In genomic region chr19:58355215-58355796, GRCh38 we compare ENCODE assay signal across 24 cellular contexts. TPM values are rescaled to one million over a fixed set of nuclear protein-coding genes. Genes with fewer than 3 reads are reported as not detected.
DNase-seq lines count a peak whose midpoint lies in the region; ATAC-seq, FAIRE-seq and TF ChIP-seq lines count a peak whose summit lies in the region.
"Had no signal": no experiment of that assay in that cellular context is flagged by ENCODE, and none has a peak within 500 bp of the region (broad histone marks: within the 10 kb centered on the region; RNA-seq: fewer than 3 reads in every experiment).

No MANE protein-coding gene starts in this region.

- peaks cover 5% of the 10 kb centered on the region for H3K27me3 Mint-ChIP-seq in activated T-cell treated with anti-CD3 and anti-CD28 coated beads, Interleukin-2, amount 50 U/mL, for 4 hours (ENCODE audit: low read depth)
- H3K27me3 Mint-ChIP-seq in CD8-positive, alpha-beta T cell (ENCODE audit: low read depth): no peaks in the 10 kb centered on the region
- no peaks in the 10 kb centered on the region for H3K27me3 Mint-ChIP-seq in central memory CD8-positive, alpha-beta T cell
- no peaks in the 10 kb centered on the region for H3K27me3 Mint-ChIP-seq in neural crest cell (ENCODE audit: low read depth)

- ATAC-seq in activated T-cell treated with anti-CD3 and anti-CD28 coated beads, Interleukin-2, amount 50 U/mL, for 4 hours: no peak
- no peak for ATAC-seq in CD8-positive, alpha-beta T cell
- no peak for ATAC-seq in central memory CD8-positive, alpha-beta T cell (replicated peaks; ENCODE audit: extremely low read depth, poor library complexity, severe bottlenecking)
- no peak for ATAC-seq in pancreas
- no peak for ATAC-seq in activated CD4-positive, CD25-positive, alpha-beta regulatory T cell treated with anti-CD3 and anti-CD28 coated beads, Interleukin-2, amount 50 U/mL, for 24 hours
- ATAC-seq: A549, Panc1, sciatic nerve had no signal

- no peaks in the 10 kb centered on the region for H3K36me3 Mint-ChIP-seq in activated T-cell treated with anti-CD3 and anti-CD28 coated beads, Interleukin-2, amount 50 U/mL, for 4 hours (ENCODE audit: insufficient read depth)
- peaks cover 6% of the 10 kb centered on the region for H3K36me3 Mint-ChIP-seq in CD8-positive, alpha-beta T cell
- H3K36me3 Mint-ChIP-seq in central memory CD8-positive, alpha-beta T cell (ENCODE audit: insufficient read depth): peaks cover 4% of the 10 kb centered on the region
- H3K36me3 Mint-ChIP-seq in neural crest cell (ENCODE audit: low read depth): no peaks in the 10 kb centered on the region
- H3K36me3 Mint-ChIP-seq: mesothelial cell of epicardium had no signal

- FAIRE-seq in pancreas (lab: Jason Lieb, UNC): no peak
- FAIRE-seq: A549, HTR-8/SVneo, TTC549 had no signal

- H3K4me1 Mint-ChIP-seq in activated T-cell treated with anti-CD3 and anti-CD28 coated beads, Interleukin-2, amount 50 U/mL, for 4 hours (ENCODE audit: low read depth): peaks cover 26% of the 10 kb centered on the region
- H3K4me1 Mint-ChIP-seq in CD8-positive, alpha-beta T cell (ENCODE audit: low read depth): peaks cover 31% of the 10 kb centered on the region
- no peaks in the 10 kb centered on the region for H3K4me1 Mint-ChIP-seq in central memory CD8-positive, alpha-beta T cell
- H3K4me1 Mint-ChIP-seq in neural crest cell: peaks cover 3% of the 10 kb centered on the region
- H3K4me1 Mint-ChIP-seq: mesothelial cell of epicardium had no signal

- H3K9me3 ChIP-seq in CD8-positive, alpha-beta T cell (ENCODE audit: low read length): no peaks in the 10 kb centered on the region
- H3K9me3 ChIP-seq in pancreas: no peaks in the 10 kb centered on the region
- H3K9me3 ChIP-seq: heart left ventricle, upper lobe of left lung had no signal

- TF ChIP-seq CTCF in CD8-positive, alpha-beta T cell (IDR thresholded peaks at IDR 0.05): no peak
- TF ChIP-seq CTCF in neural crest cell (conservative IDR thresholded peaks at IDR 0.05): no peak
- no peak for TF ChIP-seq CTCF in pancreas (IDR thresholded peaks at IDR 0.05)

- H3K27ac Mint-ChIP-seq in CD8-positive, alpha-beta T cell: peak overlapping the region; percentile 64
- no peak overlapping the region for H3K27ac Mint-ChIP-seq in central memory CD8-positive, alpha-beta T cell (ENCODE audit: low read depth)
- no peak overlapping the region for H3K27ac Mint-ChIP-seq in neural crest cell (ENCODE audit: unreplicated experiment)
- H3K27ac Mint-ChIP-seq: activated T-helper 1 cell treated with anti-CD3 and anti-CD28 coated beads, Interleukin-12 subunit alpha, Interleukin-12 subunit beta, Interleukin-2, Interleukin-4 antibody, amounts not matched to agents 30 ng/mL and 10 ng/mL and 1 ng/mL, durations not matched to agents 14 hours and 24 hours and 36 hours; mesothelial cell of epicardium; nephron progenitor cell had no signal

- H3K27me3 ChIP-seq in CD8-positive, alpha-beta T cell (ENCODE audit: insufficient read depth, low read length): no peaks in the 10 kb centered on the region
- peaks cover 0 to 5% (median 2%) of the 10 kb centered on the region in 4 donors for H3K27me3 ChIP-seq in pancreas

- H3K36me3 ChIP-seq in CD8-positive, alpha-beta T cell (ENCODE audit: insufficient read depth, low read length): no peaks in the 10 kb centered on the region
- H3K36me3 ChIP-seq in pancreas: no peaks in the 10 kb centered on the region
- H3K36me3 ChIP-seq: heart left ventricle had no signal

- no peaks in the 10 kb centered on the region for H3K9me3 Mint-ChIP-seq in activated T-cell treated with anti-CD3 and anti-CD28 coated beads, Interleukin-2, amount 50 U/mL, for 4 hours
- H3K9me3 Mint-ChIP-seq in CD8-positive, alpha-beta T cell: no peaks in the 10 kb centered on the region
- H3K9me3 Mint-ChIP-seq in central memory CD8-positive, alpha-beta T cell: no peaks in the 10 kb centered on the region
- H3K9me3 Mint-ChIP-seq in neural crest cell: no peaks in the 10 kb centered on the region
- H3K9me3 Mint-ChIP-seq: activated T-helper 1 cell treated with anti-CD3 and anti-CD28 coated beads, Interleukin-12 subunit alpha, Interleukin-12 subunit beta, Interleukin-2, Interleukin-4 antibody, amounts not matched to agents 30 ng/mL and 10 ng/mL and 1 ng/mL, durations not matched to agents 14 hours and 24 hours and 36 hours; mesothelial cell of epicardium; nephron progenitor cell had no signal

- H3K27ac ChIP-seq in CD8-positive, alpha-beta T cell (ENCODE audit: low read depth, low read length): no peak overlapping the region
- no peak overlapping the region for H3K27ac ChIP-seq in pancreas
- H3K27ac ChIP-seq: A549, KMS-11, upper lobe of left lung had no signal

- peaks cover 39% of the 10 kb centered on the region for H3K4me1 ChIP-seq in CD8-positive, alpha-beta T cell (ENCODE audit: insufficient read depth, low read length)
- no peaks in the 10 kb centered on the region for H3K4me1 ChIP-seq in pancreas
- H3K4me1 ChIP-seq: A549 had no signal

- CTCF ChIA-PET in CD8-positive, alpha-beta T cell (lab: Charles Lee): interaction anchor here (1.0 kb wide), 1 partner anchor 33 kb away, joined by 3 read pairs; no protein-coding TSS in a partner anchor

- 81 to 91% methylated on average over 10 of the region's 10 CpGs for WGBS in pancreas, 2 donors

- DNase-seq in activated T-cell treated with anti-CD3 and anti-CD28 coated beads, Interleukin-2, amount 50 U/mL, for 4 hours: no peak
- no peak for DNase-seq in activated T-cell treated with anti-CD3 and anti-CD28 coated beads, Interleukin-2, amount 50 U/mL, for 48 hours
- no peak for DNase-seq in CD8-positive, alpha-beta T cell
- DNase-seq in central memory CD8-positive, alpha-beta T cell (ENCODE audit: low spot score in 2 of 2): no peak
- DNase-seq in neural crest cell (ENCODE audit: low read depth, low spot score) (no peak), pancreas (no peak), NCI-H187 treated with DMSO at 0.1 percent for 48 hours (lab: John Stamatoyannopoulos, UW) (no peak)
- DNase-seq: GOT3, heart left ventricle, left cardiac atrium, NCI-H2171, NCI-H510A treated with DMSO at 0.1 percent for 48 hours, nephron progenitor cell, SIG-M5 had no signal

- no peak overlapping the region for H3K4me3 ChIP-seq in CD8-positive, alpha-beta T cell (ENCODE audit: low read depth, low read length)
- H3K4me3 ChIP-seq in pancreas: no peak overlapping the region
- H3K4me3 ChIP-seq: A549 had no signal

- intact Hi-C loops in CD8-positive, alpha-beta T cell (cut with DNase I, micrococcal nuclease): no loop called here
- intact Hi-C loops in pancreas (cut with DNase I): no loop called here

- H3K4me3 Mint-ChIP-seq in activated T-cell treated with anti-CD3 and anti-CD28 coated beads, Interleukin-2, amount 50 U/mL, for 4 hours: peak overlapping the region; percentile 35
- H3K4me3 Mint-ChIP-seq in CD8-positive, alpha-beta T cell: peak overlapping the region; percentile 64
- peak overlapping the region; percentile 16 for H3K4me3 Mint-ChIP-seq in central memory CD8-positive, alpha-beta T cell
- H3K4me3 Mint-ChIP-seq in neural crest cell: peak overlapping the region; percentile 61
- H3K4me3 Mint-ChIP-seq: mesothelial cell of epicardium, nephron progenitor cell had no signal

- POLR2A ChIA-PET in CD8-positive, alpha-beta T cell (lab: Charles Lee): interaction anchor here (0.6 to 4.8 kb wide), 4 partner anchors 8 to 189 kb away, joined by 3 to 38 read pairs (median 4); no protein-coding TSS in a partner anchor

RNA-seq across cellular contexts. Expression of gene A1BG, which starts 2.0 kb away (rescaled TPM):
- total RNA-seq in activated T-cell treated with anti-CD3 and anti-CD28 coated beads, Interleukin-2, amount 50 U/mL, for 4 hours: 10 to 100 TPM in 2 of 3 donors, 1 to 10 TPM in 1; 9.0 to 12.0 (median 11.5) TPM
- total RNA-seq in CD8-positive, alpha-beta T cell: 10 to 100 TPM; 29.3 to 29.9 TPM
- 17.6 and 17.8 TPM in 2 replicates for total RNA-seq in neural crest cell
- 10 to 100 TPM in 1 of 6 donors, 1 to 10 TPM in 5; 3.3 to 10.6 (median 5.9) TPM for total RNA-seq in pancreas
- polyA plus RNA-seq in pancreas: 10 to 100 TPM; 22.3 to 49.0 TPM

RNA-seq across cellular contexts. Expression of gene ZNF497, which starts 7.2 kb away (rescaled TPM):
- under 1 TPM; 0.55 to 0.99 (median 0.98) TPM for total RNA-seq in activated T-cell treated with anti-CD3 and anti-CD28 coated beads, Interleukin-2, amount 50 U/mL, for 4 hours
- 1 to 10 TPM in 1 of 2 experiments, under 1 TPM in 1; 0.79 to 1.2 TPM for total RNA-seq in CD8-positive, alpha-beta T cell
- total RNA-seq in neural crest cell (8.4 and 9.1 TPM in 2 replicates), pancreas (1 to 10 TPM in 5 of 6 donors, under 1 TPM in 1; 0.95 to 2.0 (median 1.4) TPM)
- polyA plus RNA-seq in pancreas: 1 to 10 TPM; 4.7 to 5.3 TPM

RNA-seq across cellular contexts. Expression of gene ZNF837, which starts 25.5 kb away (rescaled TPM):
- 1 to 10 TPM; 1.2 to 2.1 (median 1.8) TPM for total RNA-seq in activated T-cell treated with anti-CD3 and anti-CD28 coated beads, Interleukin-2, amount 50 U/mL, for 4 hours
- 1 to 10 TPM; 1.2 to 1.3 TPM for total RNA-seq in CD8-positive, alpha-beta T cell
- total RNA-seq in neural crest cell: 4.5 and 5.0 TPM in 2 replicates
- 1 to 10 TPM; 1.1 to 1.9 (median 1.7) TPM for total RNA-seq in pancreas
- 1 to 10 TPM; 3.1 to 3.8 TPM for polyA plus RNA-seq in pancreas

RNA-seq across cellular contexts. Expression of gene ZSCAN22, which starts 28.5 kb away (rescaled TPM):
- 1 to 10 TPM; 3.0 to 4.3 (median 3.6) TPM for total RNA-seq in activated T-cell treated with anti-CD3 and anti-CD28 coated beads, Interleukin-2, amount 50 U/mL, for 4 hours
- total RNA-seq in CD8-positive, alpha-beta T cell: 1 to 10 TPM; 1.7 to 2.2 TPM
- total RNA-seq in neural crest cell (6.2 and 6.3 TPM in 2 replicates), pancreas (1 to 10 TPM in 4 of 6 donors, under 1 TPM in 2; 0.97 to 2.5 (median 1.6) TPM)
- under 1 TPM; 0.65 to 0.87 TPM for polyA plus RNA-seq in pancreas

RNA-seq across cellular contexts. Expression of gene RPS5, which starts 31.8 kb away (rescaled TPM):
- total RNA-seq in activated T-cell treated with anti-CD3 and anti-CD28 coated beads, Interleukin-2, amount 50 U/mL, for 4 hours: 1,000 to 10,000 TPM; 2,106 to 2,287 (median 2,120) TPM
- total RNA-seq in CD8-positive, alpha-beta T cell: 1,000 to 10,000 TPM; 1,884 to 1,887 TPM
- total RNA-seq in neural crest cell (1,209 and 1,215 TPM in 2 replicates), pancreas (1,000 to 10,000 TPM in 2 of 6 donors, 100 to 1,000 TPM in 4; 637 to 1,373 (median 887) TPM)
- 100 to 1,000 TPM; 699 to 891 TPM for polyA plus RNA-seq in pancreas
